Comparison of ENCODE assay signal across 25 cellular contexts in genomic region chr2:242065456-242065855, GRCh38.
"Had no signal": no experiment of that assay in that cellular context is flagged by ENCODE, and none has a peak within 500 bp of the region (broad histone marks: within the 10 kb centered on the region; RNA-seq: fewer than 3 reads in every experiment).

No MANE protein-coding gene starts in this region.

- H3K9ac ChIP-seq: neural progenitor cell had no signal

- H3K27ac ChIP-seq: hepatocyte, left lung, lower lobe of right lung, neural progenitor cell, neutrophil, skin epidermis, spleen, tibial nerve, uterus had no signal

- FAIRE-seq: keratinocyte had no signal

- H3K4me2 ChIP-seq: hepatocyte, neural progenitor cell had no signal

- DNase-seq: kidney glomerular epithelial cell; left cardiac atrium; left lung; lower lobe of right lung; mammary epithelial cell; mesenchymal stem cell; naive B cell; natural killer cell; nephron progenitor cell; occipital lobe; right cardiac atrium; stimulated activated CD4-positive, alpha-beta T cell treated with anti-CD3 and anti-CD28 coated beads, Interleukin-4, amount 100 ng/mL, for 24 hours; stimulated activated naive CD4-positive, alpha-beta T cell treated with Interleukin-2 at 50 U/mL for 16 hours; stimulated activated naive CD8-positive, alpha-beta T cell treated with anti-CD3 and anti-CD28 coated beads, Interleukin-15, amount 100 ng/mL, for 72 hours; substantia nigra; uterus had no signal

- H3K4me1 ChIP-seq: left lung, lower lobe of right lung, spleen, uterus had no signal

- H3K27me3 ChIP-seq: hepatocyte, neural progenitor cell, tibial nerve, uterus had no signal

- H3K4me3 ChIP-seq: hepatocyte, left lung, lower lobe of right lung, neural progenitor cell, skin epidermis, spleen, tibial nerve, uterus had no signal

- H3K79me2 ChIP-seq: hepatocyte had no signal

- H3K36me3 ChIP-seq: left lung, lower lobe of right lung, neural progenitor cell, neutrophil, spleen, tibial nerve, uterus had no signal

- ATAC-seq: left cardiac atrium; left lung; lower lobe of right lung; natural killer cell; right cardiac atrium; sciatic nerve; stimulated activated memory B cell treated with anti-CD40 and anti-IgM and Interleukin-4, amounts not matched to agents 10 μg/mL and 1 μg/mL and 100 μg/mL, for 72 hours; stimulated activated naive CD8-positive, alpha-beta T cell treated with anti-CD3 and anti-CD28 coated beads, Interleukin-15, amount 100 ng/mL, for 72 hours had no signal

- H2AFZ ChIP-seq: hepatocyte, neural progenitor cell had no signal

- H3K9me3 ChIP-seq: neutrophil, uterus had no signal
